In the genomic region with DNA sequence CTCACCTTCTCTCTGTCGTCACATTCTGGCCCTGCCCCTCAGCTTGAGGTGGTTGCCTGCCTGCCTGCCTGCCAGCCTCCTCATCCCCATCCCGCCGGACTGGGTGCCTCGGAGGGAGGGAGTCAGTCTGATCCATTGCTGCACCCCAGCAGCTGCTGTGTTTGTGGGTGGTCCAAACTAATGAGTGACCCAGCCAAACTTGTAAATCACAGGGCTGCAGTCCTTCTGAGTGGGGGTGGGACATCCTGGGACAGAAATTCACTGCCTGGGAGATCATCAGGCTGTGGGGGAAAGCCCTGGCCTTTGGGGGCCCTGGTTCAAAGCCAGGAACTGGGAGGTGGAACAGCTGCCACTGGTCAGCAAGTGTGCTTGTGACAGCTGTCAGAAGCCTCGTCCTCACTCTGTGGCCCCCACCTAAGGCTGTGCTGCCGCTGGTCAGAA, we compare ENCODE assay signal across 22 cellular contexts. TPM values are rescaled to one million over a fixed set of nuclear protein-coding genes. Genes with fewer than 3 reads are reported as not detected.
DNase-seq lines count a peak whose midpoint lies in the region; ATAC-seq and TF ChIP-seq lines count a peak whose summit lies in the region.
"Had no signal": no experiment of that assay in that cellular context is flagged by ENCODE, and none has a peak within 500 bp of the region (broad histone marks: within the 10 kb centered on the region; RNA-seq: fewer than 3 reads in every experiment).

No MANE protein-coding gene starts in this region.

- no peaks in the 10 kb centered on the region for H3K36me3 Mint-ChIP-seq in WTC11
- no peaks in the 10 kb centered on the region for H3K36me3 Mint-ChIP-seq in progenitor cell of endocrine pancreas (ENCODE audit: insufficient read depth)
- H3K36me3 Mint-ChIP-seq in CD4-positive, alpha-beta memory T cell: no peaks in the 10 kb centered on the region

- H4K5ac ChIP-seq in mesendoderm (ENCODE audit: low read length): no peak overlapping the region

- no peak overlapping the region for H2BK15ac ChIP-seq in mesendoderm (replicated peaks; ENCODE audit: low read depth)

- peak overlapping the region; percentile 49 for H3K56ac ChIP-seq in mesendoderm (ENCODE audit: low read length)

- no peak overlapping the region for H3K9ac ChIP-seq in mesendoderm (ENCODE audit: low read length)

- CTCF ChIA-PET in HEK293 (lab: Yijun Ruan, JAX): interaction anchor here (1.1 to 1.5 kb wide), 2 partner anchors 8 to 118 kb away, joined by 4 to 8 read pairs; no protein-coding TSS in a partner anchor
- CTCF ChIA-PET in WTC11 (lab: Charles Lee): interaction anchor here (0.6 to 1.8 kb wide), 9 partner anchors 18 to 117 kb away, joined by 3 to 10 read pairs (median 4); no protein-coding TSS in a partner anchor
- CTCF ChIA-PET in CD4-positive, alpha-beta memory T cell (lab: Charles Lee; ENCODE audit: partially characterized antibody): no interaction called here

- peak; percentile 7 for DNase-seq in WTC11 (ENCODE audit: low spot score)
- DNase-seq in mesendoderm: no peak
- DNase-seq in progenitor cell of endocrine pancreas (ENCODE audit: low spot score, unreplicated experiment): no peak
- DNase-seq in CD4-positive, alpha-beta memory T cell: no peak
- no peak for DNase-seq in NCI-H446 treated with DMSO at 0.1 percent for 48 hours (lab: John Stamatoyannopoulos, UW)
- no peak for DNase-seq in SW480 (ENCODE audit: low spot score)
- DNase-seq: C1 segment of cervical spinal cord; DMS79; GOT3; HFFc6; Kasumi-1; NCI-H1092; NCI-H2081; NCI-H510A; NCI-H748 treated with DMSO at 0.1 percent for 48 hours; NK-92 treated with Interleukin-12 subunit alpha and Interleukin-12 subunit beta, amount 100 ng/mL, for 24 hours; Peyer's patch had no signal

- no peak overlapping the region for H2AK5ac ChIP-seq in mesendoderm (ENCODE audit: low read length)

- H3K27me3 Mint-ChIP-seq in WTC11 (ENCODE audit: low read depth) (peaks cover 33% of the 10 kb centered on the region), progenitor cell of endocrine pancreas (peaks cover 36% of the 10 kb centered on the region)
- peaks cover 6 to 22% of the 10 kb centered on the region in 2 donors for H3K27me3 Mint-ChIP-seq in CD4-positive, alpha-beta memory T cell

- no peak overlapping the region for H3K4ac ChIP-seq in mesendoderm (ENCODE audit: low read depth, low read length)

- H3K36me3 ChIP-seq in HEK293 (ENCODE audit: control insufficient read depth in 2 of 2, insufficient read depth in 1 of 2, low read length in 2 of 2) (no peaks in the 10 kb centered on the region), mesendoderm (ENCODE audit: control insufficient read depth, insufficient read depth, low read length) (no peaks in the 10 kb centered on the region)
- no peaks in the 10 kb centered on the region for H3K36me3 ChIP-seq in CD4-positive, alpha-beta memory T cell (ENCODE audit: insufficient read depth, low read length)
- H3K36me3 ChIP-seq: Peyer's patch had no signal

- H3K4me2 ChIP-seq in mesendoderm (ENCODE audit: low read length): no peak overlapping the region

- POLR2A ChIA-PET in HEK293 (lab: Yijun Ruan, JAX) (no interaction called here), WTC11 (lab: Charles Lee) (no interaction called here)
- POLR2A ChIA-PET in CD4-positive, alpha-beta memory T cell (lab: Charles Lee; ENCODE audit: partially characterized antibody): no interaction called here

- TF ChIP-seq CTCF in HEK293 (tag by site-specific recombination; IDR thresholded peaks at IDR 0.05): no peak
- TF ChIP-seq CTCF in WTC11 (IDR thresholded peaks at IDR 0.05): no peak
- TF ChIP-seq CTCF in progenitor cell of endocrine pancreas (IDR thresholded peaks at IDR 0.05; ENCODE audit: unreplicated experiment): no peak

- H3K4me3 ChIP-seq in HEK293 (ENCODE audit: low read depth, low read length) (no peak overlapping the region), mesendoderm (ENCODE audit: low read length) (no peak overlapping the region)
- no peak overlapping the region for H3K4me3 ChIP-seq in CD4-positive, alpha-beta memory T cell (ENCODE audit: low read length in 2 of 2)
- H3K4me3 ChIP-seq: Peyer's patch, SK-N-MC had no signal

- no peaks in the 10 kb centered on the region for H3K79me1 ChIP-seq in mesendoderm (ENCODE audit: low read length)

- no peak overlapping the region for H3K27ac ChIP-seq in HEK293 (ENCODE audit: extremely low read depth, low read depth, low read length)
- H3K27ac ChIP-seq in mesendoderm (ENCODE audit: low read depth, low read length): no peak overlapping the region
- no peak overlapping the region for H3K27ac ChIP-seq in CD4-positive, alpha-beta memory T cell (ENCODE audit: low read depth, low read length)
- H3K27ac ChIP-seq: Peyer's patch, SK-N-MC had no signal

- H2BK5ac ChIP-seq in mesendoderm (ENCODE audit: low read length): no peak overlapping the region

- intact Hi-C loops in CD4-positive, alpha-beta memory T cell (cut with micrococcal nuclease): no loop called here

- H3K27ac Mint-ChIP-seq in WTC11 (no peak overlapping the region), progenitor cell of endocrine pancreas (peak overlapping the region; percentile 85)
- H3K27ac Mint-ChIP-seq in CD4-positive, alpha-beta memory T cell: no peak overlapping the region
- H3K27ac Mint-ChIP-seq: HFFc6 had no signal

- no peak for ATAC-seq in WTC11
- no peak for ATAC-seq in HG03139 (IDR thresholded peaks at IDR 0.05; ENCODE audit: unreplicated experiment)
- ATAC-seq: Right ventricle myocardium inferior had no signal

- H3K79me2 ChIP-seq in mesendoderm (ENCODE audit: control insufficient read depth, insufficient read depth, low read length): no peaks in the 10 kb centered on the region

- H3K4me3 Mint-ChIP-seq in WTC11 (no peak overlapping the region), progenitor cell of endocrine pancreas (ENCODE audit: low read depth) (no peak overlapping the region)
- H3K4me3 Mint-ChIP-seq in CD4-positive, alpha-beta memory T cell: no peak overlapping the region
- H3K4me3 Mint-ChIP-seq: HFFc6 had no signal

- no peaks in the 10 kb centered on the region for H3K9me3 Mint-ChIP-seq in WTC11
- no peaks in the 10 kb centered on the region for H3K9me3 Mint-ChIP-seq in progenitor cell of endocrine pancreas (ENCODE audit: low read depth)
- no peaks in the 10 kb centered on the region for H3K9me3 Mint-ChIP-seq in CD4-positive, alpha-beta memory T cell
- H3K9me3 Mint-ChIP-seq: HFFc6 had no signal

- peaks cover 22% of the 10 kb centered on the region for H3K4me1 Mint-ChIP-seq in WTC11
- no peaks in the 10 kb centered on the region for H3K4me1 Mint-ChIP-seq in progenitor cell of endocrine pancreas (ENCODE audit: low read depth)
- H3K4me1 Mint-ChIP-seq in CD4-positive, alpha-beta memory T cell: no peaks in the 10 kb centered on the region

- no peaks in the 10 kb centered on the region for H3K9me3 ChIP-seq in HEK293 (ENCODE audit: control insufficient read depth, insufficient read depth, low read depth, low read length)
- no peaks in the 10 kb centered on the region for H3K9me3 ChIP-seq in CD4-positive, alpha-beta memory T cell (ENCODE audit: control insufficient read depth in 1 of 2, low read length in 2 of 2)
- H3K9me3 ChIP-seq: Peyer's patch had no signal

- H4K8ac ChIP-seq in mesendoderm (ENCODE audit: low read depth, low read length): no peak overlapping the region

- H3K27me3 ChIP-seq in mesendoderm (ENCODE audit: insufficient read depth, low read length, poor library complexity): no peaks in the 10 kb centered on the region
- H3K27me3 ChIP-seq in CD4-positive, alpha-beta memory T cell (ENCODE audit: insufficient read depth, low read length): no peaks in the 10 kb centered on the region

- WGBS in mesendoderm (ENCODE audit: extremely low coverage, insufficient coverage, low lambda C conversion rate): no CpG with 5 or more reads among the region's 6 CpGs

- H3K23ac ChIP-seq in mesendoderm (ENCODE audit: low read length): no peak overlapping the region

- H3K4me1 ChIP-seq in HEK293 (ENCODE audit: control insufficient read depth, insufficient read depth, low read length): no peaks in the 10 kb centered on the region
- H3K4me1 ChIP-seq in mesendoderm (ENCODE audit: control insufficient read depth, low read depth, low read length): no peaks in the 10 kb centered on the region
- H3K4me1 ChIP-seq in CD4-positive, alpha-beta memory T cell (ENCODE audit: insufficient read depth, low read length): no peaks in the 10 kb centered on the region
- H3K4me1 ChIP-seq: Peyer's patch had no signal

- no peak overlapping the region for H2BK120ac ChIP-seq in mesendoderm (ENCODE audit: low read depth, low read length)

- no peak overlapping the region for H3K18ac ChIP-seq in mesendoderm (ENCODE audit: low read length)

TF ChIP-seq in HEK293, 187 proteins besides CTCF, POLR2A, EP300 and RAD21:
- TF ChIP-seq GLIS1 (tag by site-specific recombination; IDR thresholded peaks at IDR 0.05) (peak; percentile 80), ZNF211 (tag by site-specific recombination; IDR thresholded peaks at IDR 0.05; ENCODE audit: low read depth) (no peak), ZBTB17 (tag by site-specific recombination; IDR thresholded peaks at IDR 0.05) (no peak), ZNF76 (tag by site-specific recombination; IDR thresholded peaks at IDR 0.05; ENCODE audit: borderline replicate concordance, low read depth) (no peak)
TF ChIP-seq in HEK293: peak in this region for 1.

TF ChIP-seq in WTC11, 78 proteins besides CTCF, POLR2A, EP300 and RAD21 (continues in another document):
- TF ChIP-seq, protein P1, sequence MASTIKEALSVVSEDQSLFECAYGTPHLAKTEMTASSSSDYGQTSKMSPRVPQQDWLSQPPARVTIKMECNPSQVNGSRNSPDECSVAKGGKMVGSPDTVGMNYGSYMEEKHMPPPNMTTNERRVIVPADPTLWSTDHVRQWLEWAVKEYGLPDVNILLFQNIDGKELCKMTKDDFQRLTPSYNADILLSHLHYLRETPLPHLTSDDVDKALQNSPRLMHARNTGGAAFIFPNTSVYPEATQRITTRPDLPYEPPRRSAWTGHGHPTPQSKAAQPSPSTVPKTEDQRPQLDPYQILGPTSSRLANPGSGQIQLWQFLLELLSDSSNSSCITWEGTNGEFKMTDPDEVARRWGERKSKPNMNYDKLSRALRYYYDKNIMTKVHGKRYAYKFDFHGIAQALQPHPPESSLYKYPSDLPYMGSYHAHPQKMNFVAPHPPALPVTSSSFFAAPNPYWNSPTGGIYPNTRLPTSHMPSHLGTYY (CRISPR knock-in tag; IDR thresholded peaks at IDR 0.05): no peak
- no peak for TF ChIP-seq NFYB (CRISPR knock-in tag; conservative IDR thresholded peaks at IDR 0.05; ENCODE audit: low read depth)

RNA-seq across cellular contexts. Expression of gene GPR78, which starts 5.5 kb away (rescaled TPM):
- 2.3 to 5.7 TPM (median 2.7 TPM) in 3 replicates for total RNA-seq in WTC11 (2021)
- 1.5 TPM for polyA plus RNA-seq in mesendoderm (2013, experiment 1 of 2)
- 1.4 TPM for polyA plus RNA-seq in mesendoderm (2013, experiment 2 of 2)
- 0.31 TPM in 1 of 2 replicates, not detected in the other for total RNA-seq in progenitor cell of endocrine pancreas
- total RNA-seq in CD4-positive, alpha-beta memory T cell: not detected
- not detected for polyA plus RNA-seq in CD4-positive, alpha-beta memory T cell
- total RNA-seq: A673, Peyer's patch, Right ventricle myocardium inferior had no signal

RNA-seq across cellular contexts. Expression of gene CPZ, which starts 6.8 kb away (rescaled TPM):
- 22.7 to 26.9 TPM (median 22.8 TPM) in 3 replicates for total RNA-seq in WTC11 (2021)
- 20.5 TPM for polyA plus RNA-seq in mesendoderm (2013, experiment 1 of 2)
- 19.9 TPM for polyA plus RNA-seq in mesendoderm (2013, experiment 2 of 2)
- total RNA-seq in progenitor cell of endocrine pancreas: 0.19 and 0.29 TPM in 2 replicates
- total RNA-seq in CD4-positive, alpha-beta memory T cell: not detected
- polyA plus RNA-seq in CD4-positive, alpha-beta memory T cell: not detected

Comparison
In these comparisons a context has a peak if more than half of its experiments do, and no peak if none do; other contexts are left out.
1. RNA of gene CPZ, which starts 6.8 kb away (total RNA-seq): 22.7 to 26.9 TPM in WTC11; 0.19 to 0.29 TPM in progenitor cell of endocrine pancreas and not detected in CD4-positive, alpha-beta memory T cell; every median in the first group is over 10 times any median in the second.